Comparison of ENCODE assay signal across 17 cellular contexts in genomic region chr22:25775501-25775900, GRCh38. TPM values are rescaled to one million over a fixed set of nuclear protein-coding genes. Genes with fewer than 3 reads are reported as not detected.
DNase-seq lines count a peak whose midpoint lies in the region; ATAC-seq and TF ChIP-seq lines count a peak whose summit lies in the region.
"Had no signal": no experiment of that assay in that cellular context is flagged by ENCODE, and none has a peak within 500 bp of the region (broad histone marks: within the 10 kb centered on the region; RNA-seq: fewer than 3 reads in every experiment).

No MANE protein-coding gene starts in this region.

- CTCF ChIA-PET in HEK293 (lab: Yijun Ruan, JAX), result interaction anchor here (0.6 to 1.3 kb wide), 4 partner anchors 60 to 555 kb away, joined by 3 to 5 read pairs (median 3); no protein-coding TSS in a partner anchor

- H3K36me3 ChIP-seq in HEK293 (ENCODE audit: control insufficient read depth in 2 of 2, insufficient read depth in 1 of 2, low read length in 2 of 2), result no peaks in the 10 kb centered on the region
- H3K36me3 ChIP-seq: HAP-1, pancreas had no signal

- H3K9me3 ChIP-seq in HEK293 (ENCODE audit: control insufficient read depth, insufficient read depth, low read depth, low read length), result no peaks in the 10 kb centered on the region
- H3K9me3 ChIP-seq: HAP-1, pancreas had no signal

- TF ChIP-seq CTCF in AG10803 (conservative IDR thresholded peaks at IDR 0.05; ENCODE audit: low read length) (no peak), HEK293 (tag by site-specific recombination; IDR thresholded peaks at IDR 0.05) (no peak), GM13977 (IDR thresholded peaks at IDR 0.05; ENCODE audit: extremely low read depth, insufficient read depth, missing control alignments) (no peak)

- in situ Hi-C loops in GM13977 (cut with MboI; ENCODE audit: low pct_unique_long_range_greater_than_20kb, low sequenced_read_pairs, unreplicated experiment), result no loop called here

- peak; percentile 6 for DNase-seq in AG10803 (ENCODE audit: low read depth)
- peak; percentile 38 for DNase-seq in astrocyte of the hippocampus (ENCODE audit: low read depth, low spot score)
- DNase-seq in iPS-NIHi11 (ENCODE audit: low spot score), result peak; percentile 64
- DNase-seq in left colon, result no peak
- no peak for DNase-seq in GM13977 (ENCODE audit: low spot score)
- DNase-seq: activated CD4-positive, alpha-beta T cell treated with anti-CD3 and anti-CD28 coated beads, Interleukin-2, amount 10 ng/mL, durations not matched to agents 7 days and 5 days; activated T-cell treated with anti-CD3 and anti-CD28 coated beads, Interleukin-2, amount 50 U/mL, for 1 hour; KBM-7; NCI-H1694; NCI-H526 treated with DMSO at 0.1 percent for 48 hours; pancreas; T-helper 17 cell had no signal

- ATAC-seq in left colon (no peak), HG03039 (IDR thresholded peaks at IDR 0.05; ENCODE audit: unreplicated experiment) (no peak), HG03135 (IDR thresholded peaks at IDR 0.05; ENCODE audit: unreplicated experiment) (no peak)
- ATAC-seq: pancreas, T-helper 17 cell had no signal

- H3K4me3 ChIP-seq in AG10803 (ENCODE audit: low read length) (no peak overlapping the region), HEK293 (ENCODE audit: low read depth, low read length) (no peak overlapping the region)
- H3K4me3 ChIP-seq: coronary artery, HAP-1, pancreas had no signal

- intact Hi-C loops in left colon (cut with DNase I, micrococcal nuclease), result loop anchor here in 1 of 2 donors (10.0 kb wide), 1 partner anchor 559 kb away; no protein-coding TSS in a partner anchor

- no peak overlapping the region for H3K27ac ChIP-seq in HEK293 (ENCODE audit: extremely low read depth, low read depth, low read length)
- H3K27ac ChIP-seq: coronary artery, pancreas had no signal

- POLR2A ChIA-PET in HEK293 (lab: Yijun Ruan, JAX), result no interaction called here

- H3K4me1 ChIP-seq in HEK293 (ENCODE audit: control insufficient read depth, insufficient read depth, low read length), result no peaks in the 10 kb centered on the region
- H3K4me1 ChIP-seq: HAP-1, pancreas had no signal

TF ChIP-seq in HEK293, 187 proteins besides CTCF, POLR2A, EP300 and RAD21:
- TF ChIP-seq ZFHX2 (tag by site-specific recombination; conservative IDR thresholded peaks at IDR 0.05) (peak; percentile 50), ZSCAN5A (tag by site-specific recombination; IDR thresholded peaks at IDR 0.05) (no peak), ZNF423 (tag by site-specific recombination; IDR thresholded peaks at IDR 0.05) (no peak), YY2 (tag by site-specific recombination; IDR thresholded peaks at IDR 0.05) (no peak), ZBTB17 (tag by site-specific recombination; IDR thresholded peaks at IDR 0.05) (peak; percentile 49), KLF17 (tag by site-specific recombination; IDR thresholded peaks at IDR 0.05) (0 out of 2 replicates have a peak, but pooled peaks have one; percentile 29), ZNF404 (tag by site-specific recombination; IDR thresholded peaks at IDR 0.05) (no peak), EGR2 (tag by site-specific recombination; IDR thresholded peaks at IDR 0.05; ENCODE audit: low read depth) (peak; percentile 56; the same call in 1 of the 2 replicates), ZBTB20 (tag by site-specific recombination; IDR thresholded peaks at IDR 0.05) (no peak)

RNA-seq across cellular contexts. Expression of gene MYO18B, which starts 33.5 kb away (rescaled TPM):
- under 1 TPM in 1 of 2 donors, not detected in 1; 0.03 TPM for total RNA-seq in left colon

Comparison
In these comparisons a context has a peak if more than half of its experiments do, and no peak if none do; other contexts are left out.
1. DNase-seq: peak in AG10803 (single experiment), astrocyte of the hippocampus (single experiment) and iPS-NIHi11 (single experiment); none in left colon (0 of 2) and GM13977 (single experiment).